7 cellular contexts compared by ENCODE assay signal in genomic region chr5:6903934-6904333, GRCh38.
"Had no signal": no experiment of that assay in that cellular context is flagged by ENCODE, and none has a peak within 500 bp of the region (broad histone marks: within the 10 kb centered on the region; RNA-seq: fewer than 3 reads in every experiment).

No MANE protein-coding gene starts in this region.

- ATAC-seq: HepG2, K562 had no signal

- H3K36me3 Mint-ChIP-seq: IgD-negative memory B cell had no signal

- H3K4me3 Mint-ChIP-seq: IgD-negative memory B cell had no signal

- H3K27me3 Mint-ChIP-seq: IgD-negative memory B cell had no signal

- H3K4me3 ChIP-seq: K562 had no signal

- H3K27ac ChIP-seq: HL-60 had no signal

- H3K4me1 Mint-ChIP-seq: IgD-negative memory B cell had no signal

- DNase-seq: IMR-90, KBM-7, KG1 had no signal

- H3K27ac Mint-ChIP-seq: IgD-negative memory B cell had no signal
